2 cellular contexts compared by ENCODE assay signal in the genomic region with DNA sequence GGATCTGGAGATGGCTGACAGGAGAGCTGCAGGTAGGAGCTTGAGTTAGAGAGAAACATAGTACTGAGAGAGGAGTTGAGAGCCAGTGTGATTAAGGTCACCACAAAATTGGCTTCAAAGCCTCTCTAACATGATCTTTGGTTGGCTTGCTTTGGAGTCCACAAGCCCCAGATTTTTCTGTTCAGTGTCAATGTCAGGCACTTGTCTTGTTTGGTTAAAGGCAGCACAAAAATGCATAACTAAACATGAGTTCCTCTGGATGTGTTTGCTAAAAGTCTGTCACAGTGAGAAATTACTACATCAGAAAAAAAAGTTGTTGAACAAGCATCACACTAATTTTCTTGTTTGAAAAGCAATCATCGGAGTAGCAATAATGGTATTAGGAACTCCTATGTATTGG.
TF ChIP-seq lines count a peak whose summit lies in the region.

No MANE protein-coding gene starts in this region.

TF ChIP-seq in A549, 52 proteins besides CTCF, POLR2A, EP300 and RAD21 (continued from another document):
- no peak for TF ChIP-seq SREBF2 (IDR thresholded peaks at IDR 0.05)
- no peak for TF ChIP-seq NFE2L2 (conservative IDR thresholded peaks at IDR 0.05; ENCODE audit: low read length)
- no peak for TF ChIP-seq BCL3 (IDR thresholded peaks at IDR 0.05)
- no peak for TF ChIP-seq USF2 (IDR thresholded peaks at IDR 0.05)
- TF ChIP-seq REST (IDR thresholded peaks at IDR 0.05): no peak
- no peak for TF ChIP-seq FOSL2 (IDR thresholded peaks at IDR 0.05)
- no peak for TF ChIP-seq FOSL2 (CRISPR knock-in tag; IDR thresholded peaks at IDR 0.05)
- TF ChIP-seq, protein P1, sequence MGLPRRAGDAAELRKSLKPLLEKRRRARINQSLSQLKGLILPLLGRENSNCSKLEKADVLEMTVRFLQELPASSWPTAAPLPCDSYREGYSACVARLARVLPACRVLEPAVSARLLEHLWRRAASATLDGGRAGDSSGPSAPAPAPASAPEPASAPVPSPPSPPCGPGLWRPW (IDR thresholded peaks at IDR 0.05): no peak
- TF ChIP-seq CEBPB (IDR thresholded peaks at IDR 0.05): no peak
- no peak for TF ChIP-seq ZC3H11A (IDR thresholded peaks at IDR 0.05)
- TF ChIP-seq CHD2 (IDR thresholded peaks at IDR 0.05; ENCODE audit: low read length, partially characterized antibody): no peak
- TF ChIP-seq HEYL (CRISPR knock-in tag; IDR thresholded peaks at IDR 0.05): no peak

TF ChIP-seq in IMR-90, 13 proteins besides CTCF, POLR2A, EP300 and RAD21 (continued from another document):
- TF ChIP-seq USF2 (IDR thresholded peaks at IDR 0.05; ENCODE audit: low read depth, low read length): no peak
- TF ChIP-seq BHLHE40 (IDR thresholded peaks at IDR 0.05; ENCODE audit: low read depth, low read length): no peak
- TF ChIP-seq FOS (IDR thresholded peaks at IDR 0.05; ENCODE audit: low read depth, low read length): no peak
- TF ChIP-seq ELK1 (IDR thresholded peaks at IDR 0.05; ENCODE audit: borderline replicate concordance, low read depth, low read length): no peak
